16 cellular contexts compared by ENCODE assay signal in the genomic region with DNA sequence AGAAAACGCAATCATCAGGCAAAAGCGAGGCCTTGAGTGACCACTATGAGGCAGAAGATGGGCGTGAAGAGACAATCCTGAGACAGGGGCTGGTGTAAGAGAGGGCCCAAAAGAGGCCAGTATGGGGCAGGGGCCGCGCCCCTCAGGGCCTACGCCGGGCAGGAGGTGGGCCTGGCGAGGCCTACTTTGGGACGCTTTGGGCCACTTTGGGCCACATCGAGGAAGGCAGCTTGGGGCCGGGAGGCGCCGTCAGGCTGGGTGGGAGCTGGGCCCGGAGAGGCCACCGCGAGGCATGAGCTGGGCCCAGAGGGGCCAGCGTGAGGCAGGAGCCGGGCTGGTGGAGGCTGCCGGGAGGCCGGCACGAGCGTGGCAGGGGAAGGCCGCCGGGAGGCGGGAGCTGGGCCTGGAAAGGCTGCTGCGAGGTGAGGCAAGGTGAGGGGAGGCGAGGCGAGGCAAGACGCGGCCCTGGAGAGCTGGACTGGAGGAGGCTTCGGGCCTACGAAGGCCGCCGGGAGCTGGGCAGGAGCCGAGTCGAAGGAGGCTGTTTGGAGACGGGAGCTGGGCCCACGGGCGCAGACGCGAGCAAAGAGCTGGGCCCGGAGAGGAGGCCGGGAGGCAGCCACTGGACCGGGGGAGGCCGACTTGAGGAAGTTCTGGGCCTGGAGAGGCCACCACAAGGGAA.
A peak's percentile ranks its signal among the peaks of the same experiment; 100 is the strongest.
DNase-seq lines count a peak whose midpoint lies in the region; TF ChIP-seq lines count a peak whose summit lies in the region.
"Had no signal": no experiment of that assay in that cellular context is flagged by ENCODE, and none has a peak within 500 bp of the region (broad histone marks: within the 10 kb centered on the region; RNA-seq: fewer than 3 reads in every experiment).

No MANE protein-coding gene starts in this region.

- peak overlapping the region; percentile 12 for H4K12ac ChIP-seq in trophoblast cell (ENCODE audit: low read depth, low read length)

- TF ChIP-seq CTCF in Caco-2 (IDR thresholded peaks at IDR 0.05; ENCODE audit: insufficient read depth in 1 of 2, low read depth in 1 of 2, low read length in 1 of 2, severe bottlenecking in 1 of 2, unreplicated experiment in 1 of 2) (no peak), endothelial cell (IDR thresholded peaks at IDR 0.05; ENCODE audit: unreplicated experiment) (no peak), MM.1S (IDR thresholded peaks at IDR 0.05; ENCODE audit: low read length) (no peak)

- H2BK5ac ChIP-seq in trophoblast cell (ENCODE audit: low read depth, low read length, poor library complexity), result no peak overlapping the region

- no peaks in the 10 kb centered on the region for H3K27me3 Mint-ChIP-seq in Caco-2 (ENCODE audit: insufficient read depth, unreplicated experiment)
- peaks cover 10% of the 10 kb centered on the region for H3K27me3 Mint-ChIP-seq in endothelial cell (ENCODE audit: unreplicated experiment)

- no peak overlapping the region for H3K23ac ChIP-seq in trophoblast cell (ENCODE audit: low read length)

- no peak overlapping the region for H3K27ac ChIP-seq in trophoblast cell (ENCODE audit: low read depth, low read length)
- H3K27ac ChIP-seq in MM.1S (ENCODE audit: low read length), result no peak overlapping the region
- H3K27ac ChIP-seq: A549 had no signal

- H4K8ac ChIP-seq in trophoblast cell (ENCODE audit: low read depth, low read length), result no peak overlapping the region

- no peaks in the 10 kb centered on the region for H3K9me2 ChIP-seq in MM.1S (replicated peaks; ENCODE audit: insufficient read depth, low read length)

- no peak overlapping the region for H3K4me3 Mint-ChIP-seq in Caco-2 (ENCODE audit: unreplicated experiment)
- H3K4me3 Mint-ChIP-seq in endothelial cell (ENCODE audit: unreplicated experiment), result peak overlapping the region; percentile 80

- H3K36me3 ChIP-seq in Caco-2 (ENCODE audit: control insufficient read depth, insufficient read depth, low read length) (no peaks in the 10 kb centered on the region; the same call in 1 of the 2 replicates), H7 (replicated peaks; ENCODE audit: control insufficient read depth, insufficient read depth, low read length) (peaks cover 2% of the 10 kb centered on the region; the same call in 1 of the 2 replicates), trophoblast cell (ENCODE audit: control insufficient read depth in 1 of 2, insufficient read depth in 2 of 2, low read length in 2 of 2) (peaks cover 3 to 10% of the 10 kb centered on the region in 2 experiments), MM.1S (replicated peaks; ENCODE audit: insufficient read depth, low read length) (no peaks in the 10 kb centered on the region)

- H2AFZ ChIP-seq in trophoblast cell (ENCODE audit: insufficient read depth, low read length, poor library complexity) (no peak overlapping the region), MM.1S (ENCODE audit: low read length) (no peak overlapping the region)

- CTCF ChIA-PET in Caco-2 (lab: Charles Lee), result no interaction called here

- no peak overlapping the region for H3K14ac ChIP-seq in trophoblast cell (ENCODE audit: low read length)

- H2BK12ac ChIP-seq in trophoblast cell (ENCODE audit: low read length), result no peak overlapping the region

- H3K27ac Mint-ChIP-seq in Caco-2 (ENCODE audit: unreplicated experiment) (peak overlapping the region; percentile 45), endothelial cell (ENCODE audit: unreplicated experiment) (no peak overlapping the region)

- no peak overlapping the region for H3K4ac ChIP-seq in trophoblast cell (ENCODE audit: low read depth, low read length)

- H3K27me3 ChIP-seq in Caco-2 (replicated peaks; ENCODE audit: control insufficient read depth, insufficient read depth, low read length) (no peaks in the 10 kb centered on the region), H7 (ENCODE audit: control insufficient read depth, insufficient read depth, low read length) (no peaks in the 10 kb centered on the region), trophoblast cell (ENCODE audit: insufficient read depth, low read length) (no peaks in the 10 kb centered on the region), MM.1S (replicated peaks; ENCODE audit: insufficient read depth, low read length) (no peaks in the 10 kb centered on the region)
- H3K27me3 ChIP-seq: BLaER1 treated with 17β-estradiol and CSF1 and Interleukin-3, amounts not matched to agents 10 nM and 100 nM had no signal

- intact Hi-C loops in Caco-2 (cut with micrococcal nuclease; ENCODE audit: unreplicated experiment), result no loop called here

- no peak for DNase-seq in Caco-2
- DNase-seq in H7, result peak; percentile 57
- no peak for DNase-seq in endothelial cell (ENCODE audit: low spot score)
- no peak for DNase-seq in trophoblast cell
- no peak for DNase-seq in NCI-H2196 (lab: John Stamatoyannopoulos, UW; ENCODE audit: unreplicated experiment)
- DNase-seq in dedifferentiated amniotic fluid mesenchymal stem cell (ENCODE audit: extremely low spot score), result no peak
- no peak for DNase-seq in NCI-H446 treated with DMSO at 0.1 percent for 48 hours (lab: John Stamatoyannopoulos, UW)
- DNase-seq in MM.1S, result no peak
- DNase-seq: GF-D8, GOT3, Kasumi-1, NCI-H1417, NCI-H2029, NCI-H524 had no signal

- H2BK120ac ChIP-seq in trophoblast cell (ENCODE audit: insufficient read depth, low read length, poor library complexity), result no peak overlapping the region

- H3K18ac ChIP-seq in trophoblast cell (ENCODE audit: low read length), result no peak overlapping the region

- no TSS peak for BruUV-seq in Caco-2 (replicated peaks; lab: Mats Ljungman, UMichigan)

- 0 out of 2 replicates have a peak, but pooled peaks cover 4% of the 10 kb centered on the region for H3K9me3 ChIP-seq in Caco-2
- no peaks in the 10 kb centered on the region for H3K9me3 ChIP-seq in trophoblast cell (ENCODE audit: insufficient read depth, low read depth, low read length)
- no peaks in the 10 kb centered on the region for H3K9me3 ChIP-seq in MM.1S (replicated peaks; ENCODE audit: insufficient read depth, low read length)

- H3K4me2 ChIP-seq in trophoblast cell (ENCODE audit: low read length) (no peak overlapping the region), MM.1S (ENCODE audit: low read depth, low read length) (no peak overlapping the region)
- H3K4me2 ChIP-seq: A549; BLaER1 treated with 17β-estradiol and CSF1 and Interleukin-3, amounts not matched to agents 10 nM and 100 nM had no signal

- H3K36me3 Mint-ChIP-seq in Caco-2 (ENCODE audit: insufficient read depth, unreplicated experiment) (peaks cover 15% of the 10 kb centered on the region), endothelial cell (ENCODE audit: low read depth, unreplicated experiment) (peaks cover 27% of the 10 kb centered on the region)

- no peaks in the 10 kb centered on the region for H3K9me3 Mint-ChIP-seq in Caco-2 (ENCODE audit: unreplicated experiment)
- no peaks in the 10 kb centered on the region for H3K9me3 Mint-ChIP-seq in endothelial cell (ENCODE audit: unreplicated experiment)

- H3F3A ChIP-seq in MM.1S (ENCODE audit: insufficient read depth, low read length), result no peaks in the 10 kb centered on the region

- POLR2A ChIA-PET in Caco-2 (lab: Charles Lee), result no interaction called here

- H4K20me1 ChIP-seq in MM.1S (ENCODE audit: insufficient read depth, low read length), result no peaks in the 10 kb centered on the region
- H4K20me1 ChIP-seq: BLaER1 treated with 17β-estradiol and CSF1 and Interleukin-3, amounts not matched to agents 10 nM and 100 nM had no signal

- H4K91ac ChIP-seq in trophoblast cell (ENCODE audit: low read depth, low read length), result no peak overlapping the region

- H3K4me1 Mint-ChIP-seq in Caco-2 (ENCODE audit: low read depth, unreplicated experiment) (no peaks in the 10 kb centered on the region), endothelial cell (ENCODE audit: unreplicated experiment) (no peaks in the 10 kb centered on the region)

- H2AK5ac ChIP-seq in trophoblast cell (ENCODE audit: low read length), result no peak overlapping the region

- no peak overlapping the region for H3K9ac ChIP-seq in trophoblast cell (ENCODE audit: low read length)
- no peak overlapping the region for H3K9ac ChIP-seq in MM.1S (ENCODE audit: low read length)
- H3K9ac ChIP-seq: BLaER1 treated with 17β-estradiol and CSF1 and Interleukin-3, amounts not matched to agents 10 nM and 100 nM had no signal

- no CpG with 5 or more reads among the region's 45 CpGs for WGBS in trophoblast cell (ENCODE audit: extremely low coverage, insufficient coverage, insufficient read length)

- H3K4me3 ChIP-seq in Caco-2 (ENCODE audit: low read depth, low read length) (no peak overlapping the region), H7 (ENCODE audit: insufficient read depth, low read depth, low read length) (no peak overlapping the region), trophoblast cell (ENCODE audit: low read depth, low read length) (no peak overlapping the region), MM.1S (ENCODE audit: low read length) (no peak overlapping the region)
- H3K4me3 ChIP-seq: A549; BLaER1 treated with 17β-estradiol and CSF1 and Interleukin-3, amounts not matched to agents 10 nM and 100 nM had no signal

- no peaks in the 10 kb centered on the region for H3K79me1 ChIP-seq in trophoblast cell (ENCODE audit: low read length)

- peaks cover 12% of the 10 kb centered on the region; the same call in 1 of the 2 replicates for H3K4me1 ChIP-seq in Caco-2
- no peaks in the 10 kb centered on the region for H3K4me1 ChIP-seq in trophoblast cell (ENCODE audit: control insufficient read depth in 1 of 2, insufficient read depth in 2 of 2, low read length in 2 of 2)
- H3K4me1 ChIP-seq in MM.1S (ENCODE audit: low read length), result no peaks in the 10 kb centered on the region
- H3K4me1 ChIP-seq: A549 had no signal

- no peaks in the 10 kb centered on the region for H3K79me2 ChIP-seq in trophoblast cell (ENCODE audit: control insufficient read depth, insufficient read depth, low read length, poor library complexity)
- no peaks in the 10 kb centered on the region for H3K79me2 ChIP-seq in MM.1S (ENCODE audit: low read length)
